ENCODE assay signal across 9 cellular contexts in genomic region chr4:48489683-48490011, GRCh38. TPM values are rescaled to one million over a fixed set of nuclear protein-coding genes. Genes with fewer than 3 reads are reported as not detected.
DNase-seq lines count a peak whose midpoint lies in the region; ATAC-seq and TF ChIP-seq lines count a peak whose summit lies in the region.
"Had no signal": no experiment of that assay in that cellular context is flagged by ENCODE, and none has a peak within 500 bp of the region (broad histone marks: within the 10 kb centered on the region; RNA-seq: fewer than 3 reads in every experiment).

No MANE protein-coding gene starts in this region.

- H3K27me3 ChIP-seq in lower lobe of right lung (ENCODE audit: low read depth) (peaks cover 57% of the 10 kb centered on the region), subcutaneous abdominal adipose tissue (ENCODE audit: control insufficient read depth in 5 of 5, insufficient read depth in 4 of 5, low read length in 5 of 5) (peaks cover 24 to 55% (median 33%) of the 10 kb centered on the region in 5 donors), A673 (replicated peaks; ENCODE audit: insufficient read depth, low read depth, low read length, poor library complexity) (peaks cover 17% of the 10 kb centered on the region), colonic mucosa (peaks cover 63% of the 10 kb centered on the region)
- H3K27me3 ChIP-seq in effector memory CD4-positive, alpha-beta T cell (replicated peaks; ENCODE audit: control insufficient read depth, insufficient read depth, low read length, poor library complexity, severe bottlenecking), result peaks cover 24% of the 10 kb centered on the region
- H3K27me3 ChIP-seq: ovary had no signal

- no peaks in the 10 kb centered on the region for H3K9me3 Mint-ChIP-seq in activated CD8-positive, alpha-beta memory T cell treated with anti-CD3 and anti-CD28 coated beads, Interleukin-2, amount 10 ng/mL, durations not matched to agents 7 days and 5 days (ENCODE audit: low read depth)
- H3K9me3 Mint-ChIP-seq in activated naive CD8-positive, alpha-beta T cell treated with anti-CD3 and anti-CD28 coated beads, Interleukin-2, amount 10 ng/mL, durations not matched to agents 7 days and 5 days, result no peaks in the 10 kb centered on the region

- H3K9me3 ChIP-seq in lower lobe of right lung (no peaks in the 10 kb centered on the region), subcutaneous abdominal adipose tissue (ENCODE audit: control insufficient read depth in 5 of 5, low read length in 5 of 5) (no peaks in the 10 kb centered on the region), A673 (ENCODE audit: low read depth, low read length, poor library complexity, severe bottlenecking) (no peaks in the 10 kb centered on the region), colonic mucosa (no peaks in the 10 kb centered on the region)
- no peaks in the 10 kb centered on the region for H3K9me3 ChIP-seq in effector memory CD4-positive, alpha-beta T cell (ENCODE audit: control insufficient read depth, low read length)
- H3K9me3 ChIP-seq: ovary had no signal

- CTCF ChIA-PET in activated CD8-positive, alpha-beta memory T cell treated with anti-CD3 and anti-CD28 coated beads, Interleukin-2, amount 10 ng/mL, durations not matched to agents 7 days and 5 days (lab: Charles Lee), result no interaction called here
- CTCF ChIA-PET in A673 (lab: Charles Lee), result no interaction called here

- H3K27ac ChIP-seq in lower lobe of right lung, result no peak overlapping the region
- H3K27ac ChIP-seq in subcutaneous abdominal adipose tissue (ENCODE audit: low read depth, low read length), result no peak overlapping the region
- H3K27ac ChIP-seq in A673 (ENCODE audit: low read depth, low read length, poor library complexity, severe bottlenecking), result no peak overlapping the region
- no peak overlapping the region for H3K27ac ChIP-seq in colonic mucosa
- no peak overlapping the region for H3K27ac ChIP-seq in effector memory CD4-positive, alpha-beta T cell (ENCODE audit: insufficient read depth, low read length, poor library complexity, severe bottlenecking)
- H3K27ac ChIP-seq: ovary had no signal

- no peak for ATAC-seq in activated CD8-positive, alpha-beta memory T cell treated with anti-CD3 and anti-CD28 coated beads, Interleukin-2, amount 10 ng/mL, durations not matched to agents 7 days and 5 days
- no peak for ATAC-seq in activated naive CD8-positive, alpha-beta T cell treated with anti-CD3 and anti-CD28 coated beads, Interleukin-2, amount 10 ng/mL, durations not matched to agents 7 days and 5 days (ENCODE audit: low read depth)
- ATAC-seq in lower lobe of right lung, result no peak

- no peak overlapping the region for H3K27ac Mint-ChIP-seq in activated CD8-positive, alpha-beta memory T cell treated with anti-CD3 and anti-CD28 coated beads, Interleukin-2, amount 10 ng/mL, durations not matched to agents 7 days and 5 days
- H3K27ac Mint-ChIP-seq in activated naive CD8-positive, alpha-beta T cell treated with anti-CD3 and anti-CD28 coated beads, Interleukin-2, amount 10 ng/mL, durations not matched to agents 7 days and 5 days, result no peak overlapping the region

- no peak for DNase-seq in activated CD8-positive, alpha-beta memory T cell treated with anti-CD3 and anti-CD28 coated beads, Interleukin-2, amount 10 ng/mL, durations not matched to agents 7 days and 5 days
- no peak for DNase-seq in activated CD8-positive, alpha-beta memory T cell treated with anti-CD3 and anti-CD28 coated beads for 24 hours
- DNase-seq in activated naive CD8-positive, alpha-beta T cell treated with anti-CD3 and anti-CD28 coated beads, Interleukin-2, amount 10 ng/mL, durations not matched to agents 7 days and 5 days, result no peak
- DNase-seq in lower lobe of right lung (no peak), A673 (ENCODE audit: low spot score) (no peak), colonic mucosa (no peak)
- no peak for DNase-seq in effector memory CD4-positive, alpha-beta T cell

- H3K36me3 ChIP-seq in lower lobe of right lung, result no peaks in the 10 kb centered on the region
- no peaks in the 10 kb centered on the region for H3K36me3 ChIP-seq in subcutaneous abdominal adipose tissue (ENCODE audit: control insufficient read depth in 5 of 5, insufficient read depth in 5 of 5, low read length in 5 of 5)
- no peaks in the 10 kb centered on the region for H3K36me3 ChIP-seq in A673 (ENCODE audit: insufficient read depth, low read length, poor library complexity, severe bottlenecking)
- no peaks in the 10 kb centered on the region for H3K36me3 ChIP-seq in colonic mucosa
- H3K36me3 ChIP-seq in effector memory CD4-positive, alpha-beta T cell (ENCODE audit: control insufficient read depth, insufficient read depth, low read length), result no peaks in the 10 kb centered on the region
- H3K36me3 ChIP-seq: ovary had no signal

- H3K9ac ChIP-seq in subcutaneous abdominal adipose tissue (ENCODE audit: low read length in 5 of 5) (no peak overlapping the region), colonic mucosa (ENCODE audit: low read depth in 2 of 2, low read length in 2 of 2) (no peak overlapping the region)

- intact Hi-C loops in lower lobe of right lung (cut with DNase I) (no loop called here), A673 (cut with micrococcal nuclease; ENCODE audit: unreplicated experiment) (no loop called here), colonic mucosa (cut with DNase I) (no loop called here)

- peaks cover 3% of the 10 kb centered on the region for H3K4me1 Mint-ChIP-seq in activated CD8-positive, alpha-beta memory T cell treated with anti-CD3 and anti-CD28 coated beads, Interleukin-2, amount 10 ng/mL, durations not matched to agents 7 days and 5 days
- peaks cover 5% of the 10 kb centered on the region for H3K4me1 Mint-ChIP-seq in activated naive CD8-positive, alpha-beta T cell treated with anti-CD3 and anti-CD28 coated beads, Interleukin-2, amount 10 ng/mL, durations not matched to agents 7 days and 5 days

- peak overlapping the region; percentile 47 for H3K4me3 ChIP-seq in lower lobe of right lung
- H3K4me3 ChIP-seq in subcutaneous abdominal adipose tissue (ENCODE audit: low read depth in 1 of 5, low read length in 5 of 5), result peak overlapping the region in 3 of 5 donors; percentile 19 to 56 (median 47)
- no peak overlapping the region for H3K4me3 ChIP-seq in A673 (ENCODE audit: low read depth, low read length, poor library complexity, severe bottlenecking)
- H3K4me3 ChIP-seq in colonic mucosa, result no peak overlapping the region
- no peak overlapping the region for H3K4me3 ChIP-seq in effector memory CD4-positive, alpha-beta T cell (ENCODE audit: insufficient read depth, low read depth, low read length, poor library complexity, severe bottlenecking)
- H3K4me3 ChIP-seq: ovary had no signal

- H3K4me3 Mint-ChIP-seq in activated CD8-positive, alpha-beta memory T cell treated with anti-CD3 and anti-CD28 coated beads, Interleukin-2, amount 10 ng/mL, durations not matched to agents 7 days and 5 days, result peak overlapping the region; percentile 20
- peak overlapping the region; percentile 62 for H3K4me3 Mint-ChIP-seq in activated naive CD8-positive, alpha-beta T cell treated with anti-CD3 and anti-CD28 coated beads, Interleukin-2, amount 10 ng/mL, durations not matched to agents 7 days and 5 days

- H3K4me1 ChIP-seq in lower lobe of right lung, result peaks cover 8% of the 10 kb centered on the region
- H3K4me1 ChIP-seq in subcutaneous abdominal adipose tissue (ENCODE audit: control insufficient read depth in 5 of 5, insufficient read depth in 5 of 5, low read length in 5 of 5), result peaks cover 0 to 17% (median 12%) of the 10 kb centered on the region in 5 donors
- peaks cover 4% of the 10 kb centered on the region for H3K4me1 ChIP-seq in A673 (ENCODE audit: insufficient read depth, low read length, poor library complexity, severe bottlenecking)
- no peaks in the 10 kb centered on the region for H3K4me1 ChIP-seq in colonic mucosa
- H3K4me1 ChIP-seq in effector memory CD4-positive, alpha-beta T cell (ENCODE audit: control insufficient read depth, insufficient read depth, low read length, poor library complexity, severe bottlenecking), result peaks cover 10% of the 10 kb centered on the region

- H3K36me3 Mint-ChIP-seq in activated CD8-positive, alpha-beta memory T cell treated with anti-CD3 and anti-CD28 coated beads, Interleukin-2, amount 10 ng/mL, durations not matched to agents 7 days and 5 days, result no peaks in the 10 kb centered on the region
- no peaks in the 10 kb centered on the region for H3K36me3 Mint-ChIP-seq in activated naive CD8-positive, alpha-beta T cell treated with anti-CD3 and anti-CD28 coated beads, Interleukin-2, amount 10 ng/mL, durations not matched to agents 7 days and 5 days

- BruUV-seq in A673 (replicated peaks; lab: Mats Ljungman, UMichigan), result no TSS peak

- TF ChIP-seq CTCF in lower lobe of right lung (IDR thresholded peaks at IDR 0.05), result no peak
- TF ChIP-seq CTCF in A673 (conservative IDR thresholded peaks at IDR 0.05; ENCODE audit: low read depth, low read length), result no peak
- TF ChIP-seq CTCF in colonic mucosa (IDR thresholded peaks at IDR 0.05), result no peak

- H3K27me3 Mint-ChIP-seq in activated CD8-positive, alpha-beta memory T cell treated with anti-CD3 and anti-CD28 coated beads, Interleukin-2, amount 10 ng/mL, durations not matched to agents 7 days and 5 days, result peaks cover 58% of the 10 kb centered on the region
- peaks cover 57% of the 10 kb centered on the region for H3K27me3 Mint-ChIP-seq in activated naive CD8-positive, alpha-beta T cell treated with anti-CD3 and anti-CD28 coated beads, Interleukin-2, amount 10 ng/mL, durations not matched to agents 7 days and 5 days

- POLR2A ChIA-PET in activated naive CD8-positive, alpha-beta T cell treated with anti-CD3 and anti-CD28 coated beads, Interleukin-2, amount 10 ng/mL, durations not matched to agents 7 days and 5 days (lab: Charles Lee), result no interaction called here
- POLR2A ChIA-PET in A673 (lab: Charles Lee; ENCODE audit: low non-redundant PET), result no interaction called here

RNA-seq across cellular contexts. Expression of gene ZAR1, which starts 0.4 kb away (rescaled TPM):
- not detected for total RNA-seq in activated CD8-positive, alpha-beta memory T cell treated with anti-CD3 and anti-CD28 coated beads, Interleukin-2, amount 10 ng/mL, durations not matched to agents 7 days and 5 days
- not detected for total RNA-seq in activated naive CD8-positive, alpha-beta T cell treated with anti-CD3 and anti-CD28 coated beads, Interleukin-2, amount 10 ng/mL, durations not matched to agents 7 days and 5 days
- total RNA-seq in lower lobe of right lung (not detected), A673 (2021) (0.28 TPM in 1 of 2 replicates, not detected in the other), colonic mucosa (not detected)
- total RNA-seq: ovary had no signal

RNA-seq across cellular contexts. Expression of gene SLC10A4, which starts 6.5 kb away (rescaled TPM):
- not detected for total RNA-seq in activated CD8-positive, alpha-beta memory T cell treated with anti-CD3 and anti-CD28 coated beads, Interleukin-2, amount 10 ng/mL, durations not matched to agents 7 days and 5 days
- total RNA-seq in activated naive CD8-positive, alpha-beta T cell treated with anti-CD3 and anti-CD28 coated beads, Interleukin-2, amount 10 ng/mL, durations not matched to agents 7 days and 5 days, result under 1 TPM; 0.17 TPM
- 1.6 TPM for total RNA-seq in lower lobe of right lung
- 4.4 and 5.2 TPM in 2 replicates for total RNA-seq in A673 (2021)
- total RNA-seq in colonic mucosa, result under 1 TPM in 1 of 2 donors, not detected in 1; 0.35 TPM

Comparison
In these comparisons a context has a peak if more than half of its experiments do, and no peak if none do; other contexts are left out.
1. H3K4me3 ChIP-seq: peak in lower lobe of right lung (single experiment) and subcutaneous abdominal adipose tissue (3 of 5); none in A673 (single experiment), colonic mucosa (single experiment) and effector memory CD4-positive, alpha-beta T cell (single experiment).